In the genomic region with DNA sequence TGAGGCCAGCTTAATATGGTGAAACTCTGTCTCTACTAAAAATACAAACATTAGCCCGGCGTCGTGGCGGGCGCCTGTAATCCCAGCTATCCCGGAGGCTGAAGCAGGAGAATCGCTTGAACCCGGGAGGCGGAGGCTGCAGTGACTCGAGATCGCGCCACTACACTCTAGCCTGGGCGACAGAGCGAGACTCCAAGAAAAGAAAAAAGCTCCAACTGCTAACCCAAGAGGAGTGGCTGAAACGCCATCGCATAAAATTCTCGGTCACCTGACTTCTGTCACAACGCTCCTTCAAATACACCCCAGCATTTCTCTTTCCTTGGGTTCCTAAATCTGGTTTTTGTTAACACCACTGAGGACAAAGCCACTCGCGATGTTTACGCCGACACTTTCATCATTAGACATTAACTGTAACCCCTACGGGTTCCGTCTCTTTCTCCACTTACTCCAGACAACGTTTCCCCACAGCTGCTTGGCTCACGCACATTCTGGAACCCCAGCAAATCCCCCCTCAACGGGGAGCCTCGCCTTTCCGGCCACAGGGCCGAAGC, we compare ENCODE assay signal across 1 cellular context.
TF ChIP-seq lines count a peak whose summit lies in the region.

No MANE protein-coding gene starts in this region.

TF ChIP-seq in HepG2, 621 proteins besides CTCF, POLR2A, EP300 and RAD21 (continues in another document):
- TF ChIP-seq ZNF124 (CRISPR knock-in tag; IDR thresholded peaks at IDR 0.05) = no peak
- TF ChIP-seq MBD4 (IDR thresholded peaks at IDR 0.05; ENCODE audit: borderline replicate concordance, low read length) = no peak
- 0 out of 2 replicates have a peak, but pooled peaks have one; percentile 51 for TF ChIP-seq MTA3 (CRISPR knock-in tag; IDR thresholded peaks at IDR 0.05)
- TF ChIP-seq, protein P1, sequence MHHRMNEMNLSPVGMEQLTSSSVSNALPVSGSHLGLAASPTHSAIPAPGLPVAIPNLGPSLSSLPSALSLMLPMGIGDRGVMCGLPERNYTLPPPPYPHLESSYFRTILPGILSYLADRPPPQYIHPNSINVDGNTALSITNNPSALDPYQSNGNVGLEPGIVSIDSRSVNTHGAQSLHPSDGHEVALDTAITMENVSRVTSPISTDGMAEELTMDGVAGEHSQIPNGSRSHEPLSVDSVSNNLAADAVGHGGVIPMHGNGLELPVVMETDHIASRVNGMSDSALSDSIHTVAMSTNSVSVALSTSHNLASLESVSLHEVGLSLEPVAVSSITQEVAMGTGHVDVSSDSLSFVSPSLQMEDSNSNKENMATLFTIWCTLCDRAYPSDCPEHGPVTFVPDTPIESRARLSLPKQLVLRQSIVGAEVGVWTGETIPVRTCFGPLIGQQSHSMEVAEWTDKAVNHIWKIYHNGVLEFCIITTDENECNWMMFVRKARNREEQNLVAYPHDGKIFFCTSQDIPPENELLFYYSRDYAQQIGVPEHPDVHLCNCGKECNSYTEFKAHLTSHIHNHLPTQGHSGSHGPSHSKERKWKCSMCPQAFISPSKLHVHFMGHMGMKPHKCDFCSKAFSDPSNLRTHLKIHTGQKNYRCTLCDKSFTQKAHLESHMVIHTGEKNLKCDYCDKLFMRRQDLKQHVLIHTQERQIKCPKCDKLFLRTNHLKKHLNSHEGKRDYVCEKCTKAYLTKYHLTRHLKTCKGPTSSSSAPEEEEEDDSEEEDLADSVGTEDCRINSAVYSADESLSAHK (CRISPR knock-in tag; IDR thresholded peaks at IDR 0.05; ENCODE audit: borderline replicate concordance) = 0 out of 2 replicates have a peak, but pooled peaks have one; percentile 38
- TF ChIP-seq ZNF839 (CRISPR knock-in tag; IDR thresholded peaks at IDR 0.05; ENCODE audit: borderline replicate concordance) = no peak
- TF ChIP-seq HOXD1 (CRISPR knock-in tag; IDR thresholded peaks at IDR 0.05) = no peak
- no peak; the same call in 1 of the 2 replicates for TF ChIP-seq ZNF256 (CRISPR knock-in tag; conservative IDR thresholded peaks at IDR 0.05)
- no peak for TF ChIP-seq REL (CRISPR knock-in tag; conservative IDR thresholded peaks at IDR 0.05)
- peak; percentile 11; the same call in 1 of the 2 replicates for TF ChIP-seq ZNF660 (CRISPR knock-in tag; IDR thresholded peaks at IDR 0.05; ENCODE audit: borderline replicate concordance, low read depth)
- TF ChIP-seq ZNF383 (CRISPR knock-in tag; IDR thresholded peaks at IDR 0.05; ENCODE audit: borderline replicate concordance) = no peak
- peak; percentile 46; the same call in 1 of the 2 replicates for TF ChIP-seq SIN3A (IDR thresholded peaks at IDR 0.05; ENCODE audit: borderline replicate concordance, low read depth, low read length)
- no peak for TF ChIP-seq TEAD3 (CRISPR knock-in tag; optimal IDR thresholded peaks at IDR 0.05; ENCODE audit: borderline replicate concordance)
- TF ChIP-seq ZFP90 (CRISPR knock-in tag; IDR thresholded peaks at IDR 0.05; ENCODE audit: borderline replicate concordance) = no peak
- TF ChIP-seq ZEB1 (IDR thresholded peaks at IDR 0.05; ENCODE audit: insufficient replicate concordance, low read depth) = no peak
- peak; percentile 9; the same call in 1 of the 2 replicates for TF ChIP-seq PITX1 (CRISPR knock-in tag; IDR thresholded peaks at IDR 0.05)
- TF ChIP-seq YY1 (IDR thresholded peaks at IDR 0.05; ENCODE audit: insufficient read depth, insufficient replicate concordance, low read depth, low read length) = no peak
- TF ChIP-seq BRCA1 (CRISPR knock-in tag; IDR thresholded peaks at IDR 0.05) = no peak
- peak; percentile 88; the same call in 1 of the 2 replicates for TF ChIP-seq ZNF530 (CRISPR knock-in tag; IDR thresholded peaks at IDR 0.05; ENCODE audit: low read depth)
- TF ChIP-seq SOX6 (IDR thresholded peaks at IDR 0.05) = no peak
- no peak for TF ChIP-seq SOX6 (CRISPR knock-in tag; IDR thresholded peaks at IDR 0.05)
- TF ChIP-seq, protein P2, sequence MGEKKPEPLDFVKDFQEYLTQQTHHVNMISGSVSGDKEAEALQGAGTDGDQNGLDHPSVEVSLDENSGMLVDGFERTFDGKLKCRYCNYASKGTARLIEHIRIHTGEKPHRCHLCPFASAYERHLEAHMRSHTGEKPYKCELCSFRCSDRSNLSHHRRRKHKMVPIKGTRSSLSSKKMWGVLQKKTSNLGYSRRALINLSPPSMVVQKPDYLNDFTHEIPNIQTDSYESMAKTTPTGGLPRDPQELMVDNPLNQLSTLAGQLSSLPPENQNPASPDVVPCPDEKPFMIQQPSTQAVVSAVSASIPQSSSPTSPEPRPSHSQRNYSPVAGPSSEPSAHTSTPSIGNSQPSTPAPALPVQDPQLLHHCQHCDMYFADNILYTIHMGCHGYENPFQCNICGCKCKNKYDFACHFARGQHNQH (CRISPR knock-in tag; IDR thresholded peaks at IDR 0.05) = no peak
- TF ChIP-seq, protein P3, sequence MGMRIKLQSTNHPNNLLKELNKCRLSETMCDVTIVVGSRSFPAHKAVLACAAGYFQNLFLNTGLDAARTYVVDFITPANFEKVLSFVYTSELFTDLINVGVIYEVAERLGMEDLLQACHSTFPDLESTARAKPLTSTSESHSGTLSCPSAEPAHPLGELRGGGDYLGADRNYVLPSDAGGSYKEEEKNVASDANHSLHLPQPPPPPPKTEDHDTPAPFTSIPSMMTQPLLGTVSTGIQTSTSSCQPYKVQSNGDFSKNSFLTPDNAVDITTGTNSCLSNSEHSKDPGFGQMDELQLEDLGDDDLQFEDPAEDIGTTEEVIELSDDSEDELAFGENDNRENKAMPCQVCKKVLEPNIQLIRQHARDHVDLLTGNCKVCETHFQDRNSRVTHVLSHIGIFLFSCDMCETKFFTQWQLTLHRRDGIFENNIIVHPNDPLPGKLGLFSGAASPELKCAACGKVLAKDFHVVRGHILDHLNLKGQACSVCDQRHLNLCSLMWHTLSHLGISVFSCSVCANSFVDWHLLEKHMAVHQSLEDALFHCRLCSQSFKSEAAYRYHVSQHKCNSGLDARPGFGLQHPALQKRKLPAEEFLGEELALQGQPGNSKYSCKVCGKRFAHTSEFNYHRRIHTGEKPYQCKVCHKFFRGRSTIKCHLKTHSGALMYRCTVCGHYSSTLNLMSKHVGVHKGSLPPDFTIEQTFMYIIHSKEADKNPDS (CRISPR knock-in tag; IDR thresholded peaks at IDR 0.05) = 0 out of 2 replicates have a peak, but pooled peaks have one; percentile 19
- TF ChIP-seq, protein P4, sequence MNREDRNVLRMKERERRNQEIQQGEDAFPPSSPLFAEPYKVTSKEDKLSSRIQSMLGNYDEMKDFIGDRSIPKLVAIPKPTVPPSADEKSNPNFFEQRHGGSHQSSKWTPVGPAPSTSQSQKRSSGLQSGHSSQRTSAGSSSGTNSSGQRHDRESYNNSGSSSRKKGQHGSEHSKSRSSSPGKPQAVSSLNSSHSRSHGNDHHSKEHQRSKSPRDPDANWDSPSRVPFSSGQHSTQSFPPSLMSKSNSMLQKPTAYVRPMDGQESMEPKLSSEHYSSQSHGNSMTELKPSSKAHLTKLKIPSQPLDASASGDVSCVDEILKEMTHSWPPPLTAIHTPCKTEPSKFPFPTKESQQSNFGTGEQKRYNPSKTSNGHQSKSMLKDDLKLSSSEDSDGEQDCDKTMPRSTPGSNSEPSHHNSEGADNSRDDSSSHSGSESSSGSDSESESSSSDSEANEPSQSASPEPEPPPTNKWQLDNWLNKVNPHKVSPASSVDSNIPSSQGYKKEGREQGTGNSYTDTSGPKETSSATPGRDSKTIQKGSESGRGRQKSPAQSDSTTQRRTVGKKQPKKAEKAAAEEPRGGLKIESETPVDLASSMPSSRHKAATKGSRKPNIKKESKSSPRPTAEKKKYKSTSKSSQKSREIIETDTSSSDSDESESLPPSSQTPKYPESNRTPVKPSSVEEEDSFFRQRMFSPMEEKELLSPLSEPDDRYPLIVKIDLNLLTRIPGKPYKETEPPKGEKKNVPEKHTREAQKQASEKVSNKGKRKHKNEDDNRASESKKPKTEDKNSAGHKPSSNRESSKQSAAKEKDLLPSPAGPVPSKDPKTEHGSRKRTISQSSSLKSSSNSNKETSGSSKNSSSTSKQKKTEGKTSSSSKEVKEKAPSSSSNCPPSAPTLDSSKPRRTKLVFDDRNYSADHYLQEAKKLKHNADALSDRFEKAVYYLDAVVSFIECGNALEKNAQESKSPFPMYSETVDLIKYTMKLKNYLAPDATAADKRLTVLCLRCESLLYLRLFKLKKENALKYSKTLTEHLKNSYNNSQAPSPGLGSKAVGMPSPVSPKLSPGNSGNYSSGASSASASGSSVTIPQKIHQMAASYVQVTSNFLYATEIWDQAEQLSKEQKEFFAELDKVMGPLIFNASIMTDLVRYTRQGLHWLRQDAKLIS (CRISPR knock-in tag; IDR thresholded peaks at IDR 0.05) = peak; percentile 20; the same call in 1 of the 2 replicates
- no peak for TF ChIP-seq ZNF589 (CRISPR knock-in tag; conservative IDR thresholded peaks at IDR 0.05)
- TF ChIP-seq ZNF430 (CRISPR knock-in tag; IDR thresholded peaks at IDR 0.05) = no peak
- no peak for TF ChIP-seq SUZ12 (IDR thresholded peaks at IDR 0.05; ENCODE audit: low read depth, low read length)
- no peak; the same call in 1 of the 2 replicates for TF ChIP-seq ZNF670 (CRISPR knock-in tag; IDR thresholded peaks at IDR 0.05; ENCODE audit: borderline replicate concordance)
- TF ChIP-seq HES4 (CRISPR knock-in tag; IDR thresholded peaks at IDR 0.05; ENCODE audit: borderline replicate concordance) = no peak
- TF ChIP-seq POLR2AphosphoS5 (IDR thresholded peaks at IDR 0.05; ENCODE audit: low read depth, low read length) = no peak
- no peak for TF ChIP-seq STAG1 (CRISPR knock-in tag; IDR thresholded peaks at IDR 0.05)
- TF ChIP-seq, protein P5, sequence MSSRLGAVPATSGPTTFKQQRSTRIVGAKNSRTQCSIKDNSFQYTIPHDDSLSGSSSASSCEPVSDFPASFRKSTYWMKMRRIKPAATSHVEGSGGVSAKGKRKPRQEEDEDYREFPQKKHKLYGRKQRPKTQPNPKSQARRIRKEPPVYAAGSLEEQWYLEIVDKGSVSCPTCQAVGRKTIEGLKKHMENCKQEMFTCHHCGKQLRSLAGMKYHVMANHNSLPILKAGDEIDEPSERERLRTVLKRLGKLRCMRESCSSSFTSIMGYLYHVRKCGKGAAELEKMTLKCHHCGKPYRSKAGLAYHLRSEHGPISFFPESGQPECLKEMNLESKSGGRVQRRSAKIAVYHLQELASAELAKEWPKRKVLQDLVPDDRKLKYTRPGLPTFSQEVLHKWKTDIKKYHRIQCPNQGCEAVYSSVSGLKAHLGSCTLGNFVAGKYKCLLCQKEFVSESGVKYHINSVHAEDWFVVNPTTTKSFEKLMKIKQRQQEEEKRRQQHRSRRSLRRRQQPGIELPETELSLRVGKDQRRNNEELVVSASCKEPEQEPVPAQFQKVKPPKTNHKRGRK (CRISPR knock-in tag; IDR thresholded peaks at IDR 0.05) = no peak
- 0 out of 2 replicates have a peak, but pooled peaks have one; percentile 38 for TF ChIP-seq NFIC (IDR thresholded peaks at IDR 0.05; ENCODE audit: low read length)
- TF ChIP-seq, protein P6, sequence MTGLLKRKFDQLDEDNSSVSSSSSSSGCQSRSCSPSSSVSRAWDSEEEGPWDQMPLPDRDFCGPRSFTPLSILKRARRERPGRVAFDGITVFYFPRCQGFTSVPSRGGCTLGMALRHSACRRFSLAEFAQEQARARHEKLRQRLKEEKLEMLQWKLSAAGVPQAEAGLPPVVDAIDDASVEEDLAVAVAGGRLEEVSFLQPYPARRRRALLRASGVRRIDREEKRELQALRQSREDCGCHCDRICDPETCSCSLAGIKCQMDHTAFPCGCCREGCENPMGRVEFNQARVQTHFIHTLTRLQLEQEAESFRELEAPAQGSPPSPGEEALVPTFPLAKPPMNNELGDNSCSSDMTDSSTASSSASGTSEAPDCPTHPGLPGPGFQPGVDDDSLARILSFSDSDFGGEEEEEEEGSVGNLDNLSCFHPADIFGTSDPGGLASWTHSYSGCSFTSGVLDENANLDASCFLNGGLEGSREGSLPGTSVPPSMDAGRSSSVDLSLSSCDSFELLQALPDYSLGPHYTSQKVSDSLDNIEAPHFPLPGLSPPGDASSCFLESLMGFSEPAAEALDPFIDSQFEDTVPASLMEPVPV (CRISPR knock-in tag; IDR thresholded peaks at IDR 0.05) = no peak
- TF ChIP-seq KAT2B (IDR thresholded peaks at IDR 0.05; ENCODE audit: borderline replicate concordance, low read depth, low read length) = no peak
- TF ChIP-seq, protein P7, sequence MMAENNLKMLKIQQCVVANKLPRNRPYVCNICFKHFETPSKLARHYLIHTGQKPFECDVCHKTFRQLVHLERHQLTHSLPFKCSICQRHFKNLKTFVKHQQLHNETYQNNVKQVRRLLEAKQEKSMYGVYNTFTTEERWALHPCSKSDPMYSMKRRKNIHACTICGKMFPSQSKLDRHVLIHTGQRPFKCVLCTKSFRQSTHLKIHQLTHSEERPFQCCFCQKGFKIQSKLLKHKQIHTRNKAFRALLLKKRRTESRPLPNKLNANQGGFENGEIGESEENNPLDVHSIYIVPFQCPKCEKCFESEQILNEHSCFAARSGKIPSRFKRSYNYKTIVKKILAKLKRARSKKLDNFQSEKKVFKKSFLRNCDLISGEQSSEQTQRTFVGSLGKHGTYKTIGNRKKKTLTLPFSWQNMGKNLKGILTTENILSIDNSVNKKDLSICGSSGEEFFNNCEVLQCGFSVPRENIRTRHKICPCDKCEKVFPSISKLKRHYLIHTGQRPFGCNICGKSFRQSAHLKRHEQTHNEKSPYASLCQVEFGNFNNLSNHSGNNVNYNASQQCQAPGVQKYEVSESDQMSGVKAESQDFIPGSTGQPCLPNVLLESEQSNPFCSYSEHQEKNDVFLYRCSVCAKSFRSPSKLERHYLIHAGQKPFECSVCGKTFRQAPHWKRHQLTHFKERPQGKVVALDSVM (CRISPR knock-in tag; IDR thresholded peaks at IDR 0.05) = peak; percentile 79
- TF ChIP-seq TBL1XR1 (IDR thresholded peaks at IDR 0.05; ENCODE audit: borderline replicate concordance, low read length, partially characterized antibody) = peak; percentile 9
- 0 out of 2 replicates have a peak, but pooled peaks have one; percentile 4 for TF ChIP-seq SAFB2 (CRISPR knock-in tag; IDR thresholded peaks at IDR 0.05; ENCODE audit: borderline replicate concordance, low read depth)
- no peak for TF ChIP-seq KDM2A (CRISPR knock-in tag; IDR thresholded peaks at IDR 0.05; ENCODE audit: borderline replicate concordance, low read depth)
- no peak for TF ChIP-seq SP4 (CRISPR knock-in tag; IDR thresholded peaks at IDR 0.05)
- no peak for TF ChIP-seq ZNF556 (CRISPR knock-in tag; IDR thresholded peaks at IDR 0.05; ENCODE audit: borderline replicate concordance)
- TF ChIP-seq MIER3 (CRISPR knock-in tag; IDR thresholded peaks at IDR 0.05; ENCODE audit: borderline replicate concordance) = no peak
- TF ChIP-seq ZFP62 (CRISPR knock-in tag; IDR thresholded peaks at IDR 0.05) = no peak
- peak; percentile 4; the same call in 1 of the 2 replicates for TF ChIP-seq ZNF460 (CRISPR knock-in tag; IDR thresholded peaks at IDR 0.05; ENCODE audit: borderline replicate concordance)
- no peak for TF ChIP-seq SIX1 (CRISPR knock-in tag; IDR thresholded peaks at IDR 0.05; ENCODE audit: borderline replicate concordance)
- TF ChIP-seq, protein P8, sequence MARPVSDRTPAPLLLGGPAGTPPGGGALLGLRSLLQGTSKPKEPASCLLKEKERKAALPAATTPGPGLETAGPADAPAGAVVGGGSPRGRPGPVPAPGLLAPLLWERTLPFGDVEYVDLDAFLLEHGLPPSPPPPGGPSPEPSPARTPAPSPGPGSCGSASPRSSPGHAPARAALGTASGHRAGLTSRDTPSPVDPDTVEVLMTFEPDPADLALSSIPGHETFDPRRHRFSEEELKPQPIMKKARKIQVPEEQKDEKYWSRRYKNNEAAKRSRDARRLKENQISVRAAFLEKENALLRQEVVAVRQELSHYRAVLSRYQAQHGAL (CRISPR knock-in tag; IDR thresholded peaks at IDR 0.05; ENCODE audit: not compliant biosample characterization) = peak; percentile 3
- TF ChIP-seq, protein P9, sequence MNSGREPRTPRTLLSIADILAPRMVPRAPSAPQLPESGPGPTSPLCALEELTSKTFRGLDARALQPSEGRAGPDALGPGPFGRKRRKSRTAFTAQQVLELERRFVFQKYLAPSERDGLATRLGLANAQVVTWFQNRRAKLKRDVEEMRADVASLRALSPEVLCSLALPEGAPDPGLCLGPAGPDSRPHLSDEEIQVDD (CRISPR knock-in tag; IDR thresholded peaks at IDR 0.05; ENCODE audit: borderline replicate concordance) = no peak
- no peak for TF ChIP-seq ZBTB3 (CRISPR knock-in tag; IDR thresholded peaks at IDR 0.05; ENCODE audit: borderline replicate concordance, low read depth)
